ENCODE assay signal across 9 cellular contexts in genomic region chr4:2462992-2463762, GRCh38. TPM values are rescaled to one million over a fixed set of nuclear protein-coding genes. Genes with fewer than 3 reads are reported as not detected.
DNase-seq lines count a peak whose midpoint lies in the region; ATAC-seq, FAIRE-seq and TF ChIP-seq lines count a peak whose summit lies in the region.
"Had no signal": no experiment of that assay in that cellular context is flagged by ENCODE, and none has a peak within 500 bp of the region (broad histone marks: within the 10 kb centered on the region; RNA-seq: fewer than 3 reads in every experiment).

No MANE protein-coding gene starts in this region.

- H3K9me3 ChIP-seq in cardiac muscle cell (ENCODE audit: low read depth) (no peaks in the 10 kb centered on the region), GM12878 (replicated peaks; ENCODE audit: control insufficient read depth, insufficient read depth, low read length) (no peaks in the 10 kb centered on the region), upper lobe of left lung (no peaks in the 10 kb centered on the region)
- H3K9me3 ChIP-seq: neutrophil had no signal

- H3K4me3 ChIP-seq in cardiac muscle cell (peak overlapping the region; percentile 39), GM12878 (peak overlapping the region; percentile 60; the same call in 1 of the 2 replicates), upper lobe of left lung (peak overlapping the region in 3 of 4 donors; percentile 55 to 67 (median 61))

- TF ChIP-seq POLR2A in GM12878 (IDR thresholded peaks at IDR 0.05; ENCODE audit: low read depth, low read length), result no peak
- TF ChIP-seq POLR2A in upper lobe of left lung (IDR thresholded peaks at IDR 0.05), result no peak
- no peak for TF ChIP-seq POLR2A in GM12892 (IDR thresholded peaks at IDR 0.05; ENCODE audit: low read depth, low read length)

- no peak overlapping the region for H3K4me2 ChIP-seq in GM12878 (ENCODE audit: control insufficient read depth, insufficient read depth)

- intact Hi-C loops in Right ventricle myocardium superior (cut with DNase I) (loop anchor here (5.0 kb wide), 1 partner anchor 246 kb away; no protein-coding TSS in a partner anchor), GM12878 (cut with micrococcal nuclease; ENCODE audit: unreplicated experiment) (loop anchor here (1.0 kb wide), 1 partner anchor 243 kb away; no protein-coding TSS in a partner anchor)

- H3K36me3 ChIP-seq in cardiac muscle cell, result no peaks in the 10 kb centered on the region
- no peaks in the 10 kb centered on the region for H3K36me3 ChIP-seq in GM12878 (ENCODE audit: control insufficient read depth in 2 of 2, insufficient read depth in 2 of 2, low read length in 1 of 2)
- no peaks in the 10 kb centered on the region for H3K36me3 ChIP-seq in upper lobe of left lung
- H3K36me3 ChIP-seq: neutrophil had no signal

- H3K27me3 ChIP-seq in cardiac muscle cell (no peaks in the 10 kb centered on the region), GM12878 (replicated peaks in 1 of 2; ENCODE audit: control insufficient read depth in 2 of 2, insufficient read depth in 2 of 2, low read length in 1 of 2) (no peaks in the 10 kb centered on the region; a peak in 2 of 4 replicates), upper lobe of left lung (no peaks in the 10 kb centered on the region)

- ATAC-seq in Right ventricle myocardium superior (ENCODE audit: poor library complexity), result no peak
- no peak for ATAC-seq in GM12878
- ATAC-seq in memory B cell (ENCODE audit: low read depth), result no peak
- no peak for ATAC-seq in upper lobe of left lung (ENCODE audit: low FRiP score in 2 of 2)
- no peak for ATAC-seq in esophagus mucosa

- no peaks in the 10 kb centered on the region for H3K9me3 Mint-ChIP-seq in memory B cell

- H3K4me3 Mint-ChIP-seq in memory B cell, result peak overlapping the region; percentile 71

- CTCF ChIA-PET in GM12878 (lab: Yijun Ruan, JAX), result interaction anchor here (0.7 to 1.5 kb wide), 4 partner anchors 20 to 243 kb away, joined by 3 to 7 read pairs (median 4); no protein-coding TSS in a partner anchor

- WGBS in GM12878 (ENCODE audit: insufficient coverage, insufficient replicate concordance, low lambda C conversion rate, missing lambda C conversion rate), result 50% methylated on average over 29 of the region's 35 CpGs
- 37 to 51% methylated on average over 10 to 32 of the region's 35 CpGs for WGBS in upper lobe of left lung, 2 donors

- DNase-seq in cardiac muscle cell (ENCODE audit: low read depth in 1 of 2, low spot score in 1 of 2) (peak in 1 of 2 donors; percentile 7), Right ventricle myocardium superior (no peak), GM12878 (ENCODE audit: low read depth, low spot score) (no peak), memory B cell (ENCODE audit: low spot score in 2 of 2) (no peak), upper lobe of left lung (no peak), GM12892 (ENCODE audit: insufficient read length) (no peak), OCI-M2 (lab: John Stamatoyannopoulos, UW; ENCODE audit: unreplicated experiment) (no peak)

- FAIRE-seq in GM12878 (lab: Jason Lieb, UNC) (no peak), GM12892 (lab: Jason Lieb, UNC) (no peak)

- BruUV-seq in GM12878 (replicated peaks; lab: Mats Ljungman, UMichigan), result no TSS peak

- peaks cover 19% of the 10 kb centered on the region for H3K4me1 Mint-ChIP-seq in memory B cell

- H3K27ac ChIP-seq in cardiac muscle cell, result no peak overlapping the region
- no peak overlapping the region for H3K27ac ChIP-seq in GM12878 (ENCODE audit: control insufficient read depth, insufficient read depth)
- peak overlapping the region in 1 of 4 donors; percentile 56 for H3K27ac ChIP-seq in upper lobe of left lung
- H3K27ac ChIP-seq: neutrophil had no signal

- TF ChIP-seq EP300 in GM12878 (IDR thresholded peaks at IDR 0.05; ENCODE audit: borderline replicate concordance in 1 of 2, control insufficient read depth in 1 of 2, low read depth in 2 of 2, low read length in 2 of 2) (no peak), upper lobe of left lung (IDR thresholded peaks at IDR 0.05) (no peak)

- H3K9ac ChIP-seq in GM12878 (ENCODE audit: control insufficient read depth, insufficient read depth, low read length), result no peak overlapping the region; the same call in 1 of the 2 replicates

- TF ChIP-seq CTCF in cardiac muscle cell (IDR thresholded peaks at IDR 0.05; ENCODE audit: low read depth, low read length) (no peak), GM12878 (IDR thresholded peaks at IDR 0.05 in 2 of 3, conservative IDR thresholded peaks at IDR 0.05 in 1 of 3; ENCODE audit: control insufficient read depth in 2 of 3, extremely low read depth in 1 of 3, insufficient read depth in 1 of 3, low read depth in 3 of 3, low read length in 3 of 3) (no peak), upper lobe of left lung (IDR thresholded peaks at IDR 0.05) (no peak)

- H3K27me3 Mint-ChIP-seq in memory B cell, result peaks cover 4% of the 10 kb centered on the region

- SMC1A ChIA-PET in GM12878 (lab: Charles Lee; ENCODE audit: uncharacterized antibody, unreplicated experiment), result interaction anchor here (1.2 to 10.3 kb wide), 2 partner anchors 14 to 19 kb away, joined by 3 to 113 read pairs; no protein-coding TSS in a partner anchor

- RAD21 ChIA-PET in GM12878 (lab: Charles Lee; ENCODE audit: unreplicated experiment), result no interaction called here

- H4K20me1 ChIP-seq in GM12878 (ENCODE audit: control insufficient read depth, insufficient read depth), result no peaks in the 10 kb centered on the region

- no peak overlapping the region for H2AFZ ChIP-seq in GM12878 (ENCODE audit: control insufficient read depth, low read depth, low read length)

- in situ Hi-C loops in GM12878 (cut with MboI), result no loop called here

- POLR2A ChIA-PET in GM12878 (lab: Charles Lee), result no interaction called here

- no peak for TF ChIP-seq RAD21 in GM12878 (IDR thresholded peaks at IDR 0.05; ENCODE audit: insufficient read depth, low read depth, low read length)

- no peaks in the 10 kb centered on the region for H3K36me3 Mint-ChIP-seq in memory B cell

- H3K27ac Mint-ChIP-seq in memory B cell, result no peak overlapping the region

- H3K4me1 ChIP-seq in cardiac muscle cell (ENCODE audit: low read depth), result peaks cover 5% of the 10 kb centered on the region
- peaks cover 4% of the 10 kb centered on the region for H3K4me1 ChIP-seq in GM12878 (ENCODE audit: control insufficient read depth, insufficient read depth, low read length)
- H3K4me1 ChIP-seq in upper lobe of left lung, result peaks cover 15 to 21% (median 17%) of the 10 kb centered on the region in 4 donors

- H3K79me2 ChIP-seq in GM12878 (ENCODE audit: control insufficient read depth, insufficient read depth, low read length), result peaks cover 8% of the 10 kb centered on the region

RNA-seq across cellular contexts. Expression of gene RNF4, which starts 5.7 kb away (rescaled TPM):
- total RNA-seq in cardiac muscle cell, result 58.7 and 58.8 TPM in 2 replicates
- 56.8 and 81.1 TPM in 2 replicates for polyA plus RNA-seq in cardiac muscle cell
- total RNA-seq in Right ventricle myocardium superior, result 22.3 TPM
- 173 and 195 TPM in 2 replicates for total RNA-seq in GM12878 (2013; cell fraction: nucleolus; rRNA removed)
- total RNA-seq in GM12878 (2014; rRNA removed), result 64.3 and 66.3 TPM in 2 replicates
- total RNA-seq in GM12878 (2014; rRNA removed; fragmentation: Illumina TruSeq; extraction: Trizol), result 65.0 and 68.2 TPM in 2 replicates
- 81.2 and 82.0 TPM in 2 replicates for total RNA-seq in GM12878 (2021)
- 41.0 TPM for polyA plus RNA-seq in GM12878 (2011; ENCODE audit: low read depth)
- 108 and 145 TPM in 2 replicates for polyA plus RNA-seq in GM12878 (2011; rRNA removed)
- polyA plus RNA-seq in GM12878 (2011; cell fraction: cytosol; rRNA removed), result 114 and 133 TPM in 2 replicates
- 80.2 and 87.1 TPM in 2 replicates for polyA plus RNA-seq in GM12878 (2011; cell fraction: nucleus; rRNA removed)
- 58.2 and 59.6 TPM in 2 replicates for polyA plus RNA-seq in GM12878 (2012)
- 85.4 and 87.7 TPM in 2 replicates for polyA plus RNA-seq in GM12878 (2014; fragmentation: Illumina TruSeq; extraction: Trizol)
- polyA plus RNA-seq in GM12878 (2014; fragmentation: Nextera tagmentation; extraction: Ambion mirVana), result 10 to 100 TPM; 34.9 to 53.2 TPM
- 69.8 and 70.9 TPM in 2 replicates for polyA plus RNA-seq in GM12878 (2014; rRNA removed)
- 10 to 100 TPM; 81.4 to 87.5 TPM for polyA plus RNA-seq in GM12878 (2016; fragmentation: Nextera tagmentation; extraction: Ambion mirVana)
- 120 and 122 TPM in 2 replicates for polyA minus RNA-seq in GM12878 (2011; rRNA and poly(A)+ RNA removed)
- 52.4 and 63.9 TPM in 2 replicates for polyA minus RNA-seq in GM12878 (2011; cell fraction: cytosol; rRNA and poly(A)+ RNA removed)
- 64.7 and 74.7 TPM in 2 replicates for polyA minus RNA-seq in GM12878 (2011; cell fraction: nucleus; rRNA and poly(A)+ RNA removed)
- 10 to 100 TPM; 28.0 to 48.5 (median 43.3) TPM for total RNA-seq in upper lobe of left lung
- polyA plus RNA-seq in GM12892 (2012; ENCODE audit: missing spikeins), result 64.4 TPM
- 34.6 TPM for total RNA-seq in esophagus mucosa

RNA-seq across cellular contexts. Expression of gene CFAP99, which starts 44.4 kb away (rescaled TPM):
- not detected in 2 replicates for total RNA-seq in cardiac muscle cell
- 0.10 TPM in 1 of 2 replicates, not detected in the other for polyA plus RNA-seq in cardiac muscle cell
- not detected for total RNA-seq in Right ventricle myocardium superior
- not detected in 2 replicates for total RNA-seq in GM12878 (2013; cell fraction: nucleolus; rRNA removed)
- total RNA-seq in GM12878 (2014; rRNA removed), result not detected in 2 replicates
- total RNA-seq in GM12878 (2014; rRNA removed; fragmentation: Illumina TruSeq; extraction: Trizol), result not detected in 2 replicates
- not detected in 2 replicates for total RNA-seq in GM12878 (2021)
- not detected for polyA plus RNA-seq in GM12878 (2011; ENCODE audit: low read depth)
- polyA plus RNA-seq in GM12878 (2011; rRNA removed), result not detected in 2 replicates
- 0.15 TPM in 1 of 2 replicates, not detected in the other for polyA plus RNA-seq in GM12878 (2011; cell fraction: cytosol; rRNA removed)
- not detected in 2 replicates for polyA plus RNA-seq in GM12878 (2011; cell fraction: nucleus; rRNA removed)
- not detected in 2 replicates for polyA plus RNA-seq in GM12878 (2012)
- polyA plus RNA-seq in GM12878 (2014; fragmentation: Illumina TruSeq; extraction: Trizol), result not detected in 2 replicates
- polyA plus RNA-seq in GM12878 (2014; fragmentation: Nextera tagmentation; extraction: Ambion mirVana), result not detected
- polyA plus RNA-seq in GM12878 (2014; rRNA removed), result not detected in 2 replicates
- not detected for polyA plus RNA-seq in GM12878 (2016; fragmentation: Nextera tagmentation; extraction: Ambion mirVana)
- not detected in 2 replicates for polyA minus RNA-seq in GM12878 (2011; rRNA and poly(A)+ RNA removed)
- polyA minus RNA-seq in GM12878 (2011; cell fraction: cytosol; rRNA and poly(A)+ RNA removed), result not detected in 2 replicates
- not detected in 2 replicates for polyA minus RNA-seq in GM12878 (2011; cell fraction: nucleus; rRNA and poly(A)+ RNA removed)
- 10 to 100 TPM in 3 of 6 donors, 1 to 10 TPM in 2, under 1 TPM in 1; 0.57 to 24.7 (median 9.3) TPM for total RNA-seq in upper lobe of left lung
- polyA plus RNA-seq in GM12892 (2012; ENCODE audit: missing spikeins), result not detected
- total RNA-seq in esophagus mucosa, result 0.28 TPM

RNA-seq across cellular contexts. Expression of gene ZFYVE28, which starts 44.7 kb away (rescaled TPM):
- total RNA-seq in cardiac muscle cell (2.7 and 4.0 TPM in 2 replicates), Right ventricle myocardium superior (6.7 TPM), GM12878 (2014; rRNA removed) (0.11 TPM in 2 replicates), GM12878 (2014; rRNA removed; fragmentation: Illumina TruSeq; extraction: Trizol) (0.05 and 0.22 TPM in 2 replicates), GM12878 (2021) (0.48 and 0.95 TPM in 2 replicates), upper lobe of left lung (10 to 100 TPM; 10.8 to 51.3 (median 15.2) TPM), esophagus mucosa (5.3 TPM)
- polyA plus RNA-seq in cardiac muscle cell (1.3 and 1.9 TPM in 2 replicates), GM12878 (2011; rRNA removed) (1.4 and 1.9 TPM in 2 replicates), GM12878 (2014; fragmentation: Illumina TruSeq; extraction: Trizol) (0.14 and 0.24 TPM in 2 replicates), GM12878 (2014; fragmentation: Nextera tagmentation; extraction: Ambion mirVana) (under 1 TPM in 1 of 2 experiments, not detected in 1; 0.20 TPM), GM12878 (2014; rRNA removed) (0.19 and 0.32 TPM in 2 replicates), GM12878 (2016; fragmentation: Nextera tagmentation; extraction: Ambion mirVana) (under 1 TPM; 0.06 to 0.13 TPM)
- 12.1 and 14.2 TPM in 2 replicates for total RNA-seq in GM12878 (2013; cell fraction: nucleolus; rRNA removed)
- polyA plus RNA-seq in GM12878 (2011; ENCODE audit: low read depth), result 0.25 TPM
- polyA plus RNA-seq in GM12878 (2011; cell fraction: cytosol; rRNA removed), result 1.8 and 1.9 TPM in 2 replicates
- 12.8 and 12.9 TPM in 2 replicates for polyA plus RNA-seq in GM12878 (2011; cell fraction: nucleus; rRNA removed)
- 0.41 and 0.66 TPM in 2 replicates for polyA plus RNA-seq in GM12878 (2012)
- 3.0 and 3.9 TPM in 2 replicates for polyA minus RNA-seq in GM12878 (2011; rRNA and poly(A)+ RNA removed)
- 0.53 and 1.9 TPM in 2 replicates for polyA minus RNA-seq in GM12878 (2011; cell fraction: cytosol; rRNA and poly(A)+ RNA removed)
- 2.5 and 5.4 TPM in 2 replicates for polyA minus RNA-seq in GM12878 (2011; cell fraction: nucleus; rRNA and poly(A)+ RNA removed)
- 1.7 TPM for polyA plus RNA-seq in GM12892 (2012; ENCODE audit: missing spikeins)
